ENCODE assay signal across 1 cellular context in genomic region chrX:48691746-48692145, GRCh38. TPM values are rescaled to one million over a fixed set of nuclear protein-coding genes. Genes with fewer than 3 reads are reported as not detected.
"Had no signal": no experiment of that assay in that cellular context is flagged by ENCODE, and none has a peak within 500 bp of the region (broad histone marks: within the 10 kb centered on the region; RNA-seq: fewer than 3 reads in every experiment).

No MANE protein-coding gene starts in this region.

RNA-seq across cellular contexts. Expression of gene WAS, which starts 8.1 kb away (rescaled TPM):
- total RNA-seq: HepG2 had no signal
